8 cellular contexts compared by ENCODE assay signal in the genomic region with DNA sequence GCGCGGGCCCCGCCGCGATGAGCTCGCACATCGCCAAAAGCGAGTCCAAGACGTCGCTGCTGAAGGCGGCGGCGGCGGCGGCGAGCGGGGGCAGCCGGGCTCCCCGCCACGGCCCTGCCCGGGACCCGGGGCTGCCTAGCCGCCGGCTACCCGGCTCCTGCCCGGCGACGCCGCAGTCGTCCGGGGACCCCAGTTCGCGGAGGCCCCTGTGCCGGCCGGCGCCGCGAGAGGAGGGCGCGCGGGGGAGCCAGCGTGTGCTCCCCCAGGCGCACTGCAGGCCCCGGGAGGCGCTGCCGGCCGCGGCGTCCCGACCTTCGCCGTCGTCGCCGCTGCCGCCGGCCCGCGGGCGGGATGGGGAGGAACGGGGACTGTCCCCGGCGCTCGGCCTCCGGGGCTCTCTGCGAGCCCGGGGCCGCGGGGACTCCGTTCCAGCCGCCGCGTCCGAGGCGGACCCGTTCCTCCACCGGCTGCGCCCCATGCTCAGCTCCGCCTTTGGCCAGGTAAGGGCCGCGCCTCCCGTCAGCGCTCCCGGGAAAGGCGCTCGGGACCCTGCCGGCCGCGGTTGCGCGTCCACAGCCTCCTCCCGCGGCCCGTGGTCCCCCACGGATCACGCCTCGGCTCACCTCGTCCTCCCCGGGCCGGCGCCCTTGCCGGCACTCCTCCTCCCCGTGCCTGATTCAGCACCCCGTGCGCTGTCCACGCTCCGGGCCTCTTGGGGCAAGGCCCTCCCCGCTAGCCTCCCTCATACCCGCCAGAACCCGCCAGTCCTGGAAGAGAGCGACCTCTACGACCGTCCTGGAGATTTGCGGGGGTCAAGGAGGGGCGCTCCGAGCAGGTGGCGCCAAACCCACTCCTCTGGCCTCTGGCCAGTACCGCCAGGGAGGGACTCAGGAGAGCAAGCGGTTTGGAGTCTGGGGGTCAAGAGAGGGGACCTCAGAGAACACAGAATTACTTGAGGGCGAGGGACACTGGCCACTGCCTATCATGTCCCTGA. TPM values are rescaled to one million over a fixed set of nuclear protein-coding genes. Genes with fewer than 3 reads are reported as not detected.
DNase-seq lines count a peak whose midpoint lies in the region; ATAC-seq and TF ChIP-seq lines count a peak whose summit lies in the region.

No MANE protein-coding gene starts in this region.

- POLR2A ChIA-PET in CD8-positive, alpha-beta T cell (lab: Charles Lee): interaction anchor here (0.9 kb wide), 1 partner anchor 440 kb away, joined by 3 read pairs; a partner anchor contains a TSS

- peaks cover 8% of the 10 kb centered on the region for H3K4me1 Mint-ChIP-seq in CD8-positive, alpha-beta T cell (ENCODE audit: low read depth)

- no peaks in the 10 kb centered on the region for H3K36me3 Mint-ChIP-seq in CD8-positive, alpha-beta T cell

- H3K79me2 ChIP-seq in KMS-11 (ENCODE audit: insufficient read depth, low read depth): no peaks in the 10 kb centered on the region

- H3K36me3 ChIP-seq in CD8-positive, alpha-beta T cell (ENCODE audit: insufficient read depth, low read length): no peaks in the 10 kb centered on the region
- no peaks in the 10 kb centered on the region for H3K36me3 ChIP-seq in KMS-11 (ENCODE audit: insufficient read depth)
- H3K36me3 ChIP-seq in thoracic aorta: no peaks in the 10 kb centered on the region

- peak overlapping the region; percentile 51 for H3K4me2 ChIP-seq in KMS-11

- intact Hi-C loops in CD8-positive, alpha-beta T cell (cut with DNase I, micrococcal nuclease): loop anchor here (1.0 to 2.0 kb wide), 5 partner anchors 45 to 202 kb away; a partner anchor contains a TSS

- CTCF ChIA-PET in CD8-positive, alpha-beta T cell (lab: Charles Lee): interaction anchor here (0.6 to 1.3 kb wide), 5 partner anchors 9 to 968 kb away, joined by 3 to 4 read pairs (median 4); no protein-coding TSS in a partner anchor

- peaks cover 13% of the 10 kb centered on the region for H3K27me3 ChIP-seq in CD8-positive, alpha-beta T cell (ENCODE audit: insufficient read depth, low read length)
- peaks cover 18% of the 10 kb centered on the region; the same call in 1 of the 2 replicates for H3K27me3 ChIP-seq in KMS-11 (ENCODE audit: insufficient read depth, low read depth)
- H3K27me3 ChIP-seq in thoracic aorta (replicated peaks; ENCODE audit: insufficient read depth): peaks cover 19% of the 10 kb centered on the region

- no peak overlapping the region for H3K27ac ChIP-seq in CD8-positive, alpha-beta T cell (ENCODE audit: low read depth, low read length)
- H3K27ac ChIP-seq in KMS-11 (no peak overlapping the region), thoracic aorta (no peak overlapping the region)

- no peaks in the 10 kb centered on the region for H4K20me1 ChIP-seq in KMS-11 (ENCODE audit: insufficient read depth)

- peak in 6 of 7 experiments; percentile 26 to 68 (median 58) for DNase-seq in CD8-positive, alpha-beta T cell
- peak; percentile 48 for DNase-seq in activated CD4-positive, alpha-beta T cell treated with anti-CD3 and anti-CD28 coated beads, Interleukin-2, amount 50 U/mL, for 1 hour
- peak; percentile 20 for DNase-seq in effector CD4-positive, alpha-beta T cell
- DNase-seq in mucosa of gallbladder (ENCODE audit: low spot score) (peak; percentile 49), thoracic aorta (ENCODE audit: low spot score) (no peak)

- H3K9me3 ChIP-seq in CD8-positive, alpha-beta T cell (ENCODE audit: low read length): no peaks in the 10 kb centered on the region
- no peaks in the 10 kb centered on the region for H3K9me3 ChIP-seq in thoracic aorta

- H3K9ac ChIP-seq in KMS-11: no peak overlapping the region

- peak overlapping the region; percentile 80 for H3K4me3 Mint-ChIP-seq in CD8-positive, alpha-beta T cell

- ATAC-seq in CD8-positive, alpha-beta T cell: peak; percentile 73
- ATAC-seq in GM21360 (IDR thresholded peaks at IDR 0.05; ENCODE audit: unreplicated experiment) (peak; percentile 33), thoracic aorta (ENCODE audit: insufficient number of reproducible peaks, low FRiP score, low read depth) (no peak), GM21367 (IDR thresholded peaks at IDR 0.05; ENCODE audit: unreplicated experiment) (no peak)

- H3K27ac Mint-ChIP-seq in CD8-positive, alpha-beta T cell: no peak overlapping the region

- no peak overlapping the region for H2AFZ ChIP-seq in KMS-11 (ENCODE audit: low read depth)

- peak overlapping the region; percentile 39 for H3K4me3 ChIP-seq in CD8-positive, alpha-beta T cell (ENCODE audit: low read depth, low read length)
- H3K4me3 ChIP-seq in KMS-11 (IDR thresholded peaks at IDR 0.05; ENCODE audit: insufficient read depth, low read depth, low read length) (no peak overlapping the region), thoracic aorta (peak overlapping the region; percentile 64)

- H3K9me3 Mint-ChIP-seq in CD8-positive, alpha-beta T cell: no peaks in the 10 kb centered on the region

- H3K4me1 ChIP-seq in CD8-positive, alpha-beta T cell (ENCODE audit: insufficient read depth, low read length): peaks cover 12% of the 10 kb centered on the region
- no peaks in the 10 kb centered on the region for H3K4me1 ChIP-seq in KMS-11 (ENCODE audit: low read depth, poor library complexity, severe bottlenecking)
- H3K4me1 ChIP-seq in thoracic aorta (ENCODE audit: control insufficient read depth in 1 of 2, low read depth in 2 of 2): peaks cover 8 to 15% of the 10 kb centered on the region in 2 donors

- peaks cover 48% of the 10 kb centered on the region for H3K27me3 Mint-ChIP-seq in CD8-positive, alpha-beta T cell (ENCODE audit: low read depth)

- no peak for TF ChIP-seq CTCF in CD8-positive, alpha-beta T cell (IDR thresholded peaks at IDR 0.05)
- no peak for TF ChIP-seq CTCF in KMS-11 (conservative IDR thresholded peaks at IDR 0.05; ENCODE audit: low read depth, low read length)
- no peak for TF ChIP-seq CTCF in thoracic aorta (IDR thresholded peaks at IDR 0.05)

RNA-seq across cellular contexts. Expression of a gene that starts 0.7 kb away (rescaled TPM):
- total RNA-seq in CD8-positive, alpha-beta T cell: not detected
- 2.3 TPM for total RNA-seq in mucosa of gallbladder
- 1 to 10 TPM in 1 of 2 donors, not detected in 1; 1.4 TPM for total RNA-seq in thoracic aorta

RNA-seq across cellular contexts. Expression of a gene that starts 45.8 kb away (rescaled TPM):
- 10 to 100 TPM; 20.3 to 22.5 TPM for total RNA-seq in CD8-positive, alpha-beta T cell
- 335 TPM for total RNA-seq in mucosa of gallbladder
- 10 to 100 TPM; 49.1 to 63.1 TPM for total RNA-seq in thoracic aorta

RNA-seq across cellular contexts. Expression of a gene that starts 59.9 kb away (rescaled TPM):
- total RNA-seq in CD8-positive, alpha-beta T cell: 10 to 100 TPM; 18.1 to 19.2 TPM
- total RNA-seq in mucosa of gallbladder (50.9 TPM), thoracic aorta (10 to 100 TPM; 22.3 to 42.4 TPM)

Comparison
In these comparisons a context has a peak if more than half of its experiments do, and no peak if none do; other contexts are left out.
1. ATAC-seq: peak in CD8-positive, alpha-beta T cell (single experiment) and GM21360 (single experiment); none in thoracic aorta (single experiment) and GM21367 (single experiment).